ENCODE assay signal across 8 cellular contexts in the genomic region with DNA sequence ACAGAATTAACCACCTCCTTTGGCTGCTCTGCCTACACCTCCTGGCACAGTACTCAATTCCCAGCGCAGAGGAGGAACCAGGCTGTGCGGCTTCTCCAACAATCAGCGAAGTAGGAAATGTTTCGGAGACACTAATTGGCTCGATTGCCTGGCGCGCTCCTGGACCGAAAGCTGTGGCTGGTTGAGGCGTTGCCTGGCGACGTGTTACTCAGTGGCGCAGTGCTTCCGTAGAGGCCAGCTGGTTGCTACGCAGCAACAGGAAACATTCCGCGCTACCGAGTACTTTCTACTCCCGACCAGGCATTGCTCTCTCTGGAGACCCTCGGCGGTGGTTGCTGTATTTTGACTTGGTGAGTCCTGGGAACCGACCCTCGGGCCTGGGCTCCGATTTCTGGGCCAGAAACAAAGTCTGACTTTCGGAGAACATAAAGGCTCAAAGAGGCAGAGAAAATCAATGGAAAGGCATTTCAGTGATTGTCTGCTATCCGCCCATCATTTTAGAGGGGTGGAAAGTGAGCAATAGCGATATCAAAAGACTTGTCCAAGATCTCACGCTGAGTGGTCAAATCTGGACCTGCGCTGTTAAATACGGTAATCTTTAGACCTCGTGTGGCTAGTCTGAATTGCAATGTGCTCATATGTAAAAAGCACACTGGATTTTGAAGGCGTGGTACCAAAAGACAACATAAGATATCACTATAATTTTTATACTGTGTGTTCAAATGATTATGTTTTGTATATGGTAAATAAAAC. TPM values are rescaled to one million over a fixed set of nuclear protein-coding genes. Genes with fewer than 3 reads are reported as not detected.
A peak's percentile ranks its signal among the peaks of the same experiment; 100 is the strongest.
DNase-seq lines count a peak whose midpoint lies in the region; ATAC-seq and TF ChIP-seq lines count a peak whose summit lies in the region.

A gene with protein sequence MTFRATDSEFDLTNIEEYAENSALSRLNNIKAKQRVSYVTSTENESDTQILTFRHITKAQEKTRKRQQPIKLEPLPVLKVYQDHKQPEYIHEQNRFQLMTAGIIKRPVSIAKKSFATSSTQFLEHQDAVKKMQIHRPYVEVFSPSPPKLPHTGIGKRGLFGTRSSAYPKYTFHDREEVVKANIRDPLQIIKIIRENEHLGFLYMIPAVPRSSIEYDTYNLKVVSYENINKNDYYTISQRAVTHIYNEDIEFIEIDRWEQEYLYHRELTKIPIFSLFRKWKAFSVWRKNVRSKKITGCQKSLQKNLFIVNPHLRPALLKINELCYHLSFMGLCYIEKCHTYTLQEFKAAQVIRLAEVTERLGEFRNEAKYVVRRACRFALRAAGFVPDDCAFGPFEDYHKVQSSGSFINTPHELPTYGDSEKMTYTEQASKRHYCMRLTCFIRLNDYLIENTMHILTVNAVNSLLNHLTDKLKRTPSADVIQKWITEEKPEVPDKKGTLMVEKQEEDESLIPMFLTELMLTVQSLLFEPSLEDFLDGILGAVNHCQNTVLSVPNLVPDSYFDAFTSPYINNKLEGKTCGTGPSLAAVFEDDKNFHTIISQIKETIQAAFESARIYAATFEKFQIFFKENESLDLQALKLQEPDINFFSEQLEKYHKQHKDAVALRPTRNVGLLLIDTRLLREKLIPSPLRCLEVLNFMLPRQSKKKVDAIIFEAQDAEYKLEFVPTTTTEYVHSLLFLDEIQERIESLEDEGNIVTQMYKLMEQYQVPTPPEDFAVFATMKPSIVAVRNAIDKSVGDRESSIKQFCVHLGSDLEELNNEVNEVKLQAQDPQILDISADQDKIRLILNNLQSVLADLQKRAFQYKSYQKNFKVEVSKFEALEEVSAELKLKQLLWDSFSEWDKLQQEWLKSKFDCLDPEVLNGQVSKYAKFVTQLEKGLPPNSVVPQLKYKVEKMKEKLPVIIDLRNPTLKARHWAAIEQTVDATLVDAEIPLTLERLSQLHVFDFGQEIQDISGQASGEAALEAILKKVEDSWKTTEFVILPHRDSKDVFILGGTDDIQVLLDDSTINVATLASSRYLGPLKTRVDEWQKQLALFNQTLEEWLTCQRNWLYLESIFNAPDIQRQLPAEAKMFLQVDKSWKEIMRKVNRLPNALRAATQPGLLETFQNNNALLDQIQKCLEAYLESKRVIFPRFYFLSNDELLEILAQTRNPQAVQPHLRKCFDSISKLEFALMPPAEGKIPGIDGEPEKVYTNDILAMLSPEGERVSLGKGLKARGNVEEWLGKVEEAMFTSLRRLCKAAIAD (N-terminal part only) (plus strand): TSS at position 265 of the 753 bp plus-strand sequence. CDS start 1,329 bp downstream, outside the sequence.

- H3K27ac Mint-ChIP-seq in CD4-positive, CD25-positive, alpha-beta regulatory T cell = peak within 1 kb of the TSS; percentile 16 to 94 (median 93)

- H3K4me1 Mint-ChIP-seq in CD4-positive, CD25-positive, alpha-beta regulatory T cell = peaks cover 7 to 18% (median 13%) of the 10 kb centered on the region in 4 donors

- TF ChIP-seq CTCF in GM20000 (IDR thresholded peaks at IDR 0.05; ENCODE audit: extremely low read depth, missing control alignments) (no peak), HL-60 (IDR thresholded peaks at IDR 0.05; ENCODE audit: insufficient read depth, low read length) (no peak)

- no peaks in the 10 kb centered on the region for H3K36me3 Mint-ChIP-seq in CD4-positive, CD25-positive, alpha-beta regulatory T cell

- peak; percentile 100 for ATAC-seq in CD4-positive, CD25-positive, alpha-beta regulatory T cell (ENCODE audit: low read depth in 2 of 2)
- ATAC-seq in esophagus mucosa = peak; percentile 100

- peak within 1 kb of the TSS; percentile 88 for H3K4me3 ChIP-seq in CD4-positive, CD25-positive, alpha-beta regulatory T cell (ENCODE audit: low read depth, low read length)
- H3K4me3 ChIP-seq in HL-60 (replicated peaks; ENCODE audit: insufficient read depth, low read length) = peak within 1 kb of the TSS; percentile 21; the same call in 1 of the 2 replicates

- peaks cover 0 to 7% (median 3%) of the 10 kb centered on the region in 7 donors for H3K9me3 Mint-ChIP-seq in CD4-positive, CD25-positive, alpha-beta regulatory T cell

- H3K9me3 ChIP-seq in CD4-positive, CD25-positive, alpha-beta regulatory T cell (ENCODE audit: control insufficient read depth in 2 of 2, low read length in 2 of 2) = no peaks in the 10 kb centered on the region

- H3K36me3 ChIP-seq in CD4-positive, CD25-positive, alpha-beta regulatory T cell (ENCODE audit: control insufficient read depth, insufficient read depth, low read length) = no peaks in the 10 kb centered on the region

- H3K4me1 ChIP-seq in CD4-positive, CD25-positive, alpha-beta regulatory T cell (ENCODE audit: control insufficient read depth, insufficient read depth, low read length, poor library complexity, severe bottlenecking) = peaks cover 11% of the 10 kb centered on the region

- H3K4me3 Mint-ChIP-seq in CD4-positive, CD25-positive, alpha-beta regulatory T cell = peak within 1 kb of the TSS; percentile 86 to 94 (median 90)

- H3K27me3 Mint-ChIP-seq in CD4-positive, CD25-positive, alpha-beta regulatory T cell = peaks cover 20% of the 10 kb centered on the region

- peak within 1 kb of the TSS; percentile 67 for H3K27ac ChIP-seq in CD4-positive, CD25-positive, alpha-beta regulatory T cell (ENCODE audit: insufficient read depth, low read length, poor library complexity, severe bottlenecking)
- H3K27ac ChIP-seq in HL-60 (replicated peaks) = 0 out of 2 replicates have a peak within 1 kb of the TSS, but pooled peaks have one; percentile 6

- H3K27me3 ChIP-seq in CD4-positive, CD25-positive, alpha-beta regulatory T cell (ENCODE audit: control insufficient read depth, insufficient read depth, low read length) = peaks cover 6% of the 10 kb centered on the region
- H3K27me3 ChIP-seq in HL-60 (ENCODE audit: insufficient read depth, poor library complexity, severe bottlenecking) = no peaks in the 10 kb centered on the region

- peak; percentile 84 to 88 (median 88) for DNase-seq in CD4-positive, CD25-positive, alpha-beta regulatory T cell
- DNase-seq in GM20000 (ENCODE audit: low spot score) (peak; percentile 68), HL-60 (ENCODE audit: low read depth in 1 of 2, low spot score in 1 of 2) (peak; percentile 45 to 85), NOMO-1 treated with dmso at 0.1 percent for 144 hours (lab: John Stamatoyannopoulos, UW; ENCODE audit: unreplicated experiment) (peak; percentile 96), mucosa of gallbladder (ENCODE audit: low spot score) (peak; percentile 96)
- peak; percentile 83 to 84 for DNase-seq in activated T-cell treated with anti-CD3 and anti-CD28 coated beads, Interleukin-2, amount 50 U/mL, for 48 hours
- peak; percentile 57 to 73 for DNase-seq in stimulated activated CD8-positive, alpha-beta memory T cell treated with anti-CD3 and anti-CD28 coated beads, Interleukin-2, amount 100 ng/mL, for 48 hours (ENCODE audit: low read depth in 2 of 2)

RNA-seq across cellular contexts. Expression of the gene that starts here (rescaled TPM):
- 0.52 TPM for total RNA-seq in CD4-positive, CD25-positive, alpha-beta regulatory T cell
- polyA plus RNA-seq in CD4-positive, CD25-positive, alpha-beta regulatory T cell = 1 to 10 TPM in 1 of 4 donors, under 1 TPM in 3; 0.17 to 1.1 (median 0.42) TPM
- total RNA-seq in esophagus mucosa (0.04 TPM), mucosa of gallbladder (0.46 TPM)

Comparison
In these comparisons a context has a peak if more than half of its experiments do, and no peak if none do; other contexts are left out.
1. Peak in every context shown above with its lines: DNase-seq, ATAC-seq, H3K4me3 ChIP-seq and H3K27ac ChIP-seq.
2. Peak in ATAC-seq in esophagus mucosa; RNA of the gene not detected or under 1 TPM.
3. Peak in DNase-seq in mucosa of gallbladder; RNA of the gene not detected or under 1 TPM.